Comparison of ENCODE assay signal across 27 cellular contexts in the genomic region with DNA sequence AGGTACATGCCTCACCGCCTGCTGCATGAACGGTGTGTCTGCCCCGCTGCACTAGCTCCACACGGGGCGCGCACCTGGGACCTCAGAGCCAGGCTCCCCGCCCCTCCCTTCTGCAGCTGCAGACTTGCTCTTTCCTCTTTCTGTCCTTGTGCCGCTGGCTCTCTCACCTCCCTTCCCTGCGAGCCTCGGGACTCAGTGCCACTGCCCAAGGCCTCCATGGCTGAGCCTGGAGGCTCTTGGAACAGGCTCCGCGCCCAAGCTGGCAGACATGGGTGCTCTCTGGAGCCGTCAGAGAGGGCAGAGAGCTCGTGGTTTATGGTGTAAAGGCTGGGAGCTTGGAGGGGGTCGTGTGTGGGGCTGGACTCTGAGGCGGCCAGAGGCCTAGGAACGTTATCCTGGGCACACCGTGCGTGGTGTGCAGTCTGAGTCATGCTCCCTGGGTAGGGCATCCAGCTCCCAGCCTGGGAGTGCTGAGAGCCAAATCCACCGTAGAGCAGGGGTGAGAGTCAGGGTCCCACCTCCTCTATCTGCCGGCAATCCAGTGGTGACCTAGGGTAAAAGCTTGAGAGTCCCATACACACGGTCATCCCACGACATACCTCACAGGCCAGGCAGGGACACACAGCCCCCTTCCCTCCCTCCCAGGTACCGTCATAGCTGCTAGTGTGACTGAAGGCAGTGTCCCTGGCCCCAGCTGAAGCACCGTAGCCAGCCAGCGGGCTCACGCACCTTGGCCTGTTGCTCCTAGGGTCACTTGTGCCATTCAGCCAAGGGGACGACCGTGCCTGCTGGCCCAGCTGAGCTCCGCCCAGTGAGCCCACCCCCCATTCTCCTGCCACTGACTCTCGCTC. TPM values are rescaled to one million over a fixed set of nuclear protein-coding genes. Genes with fewer than 3 reads are reported as not detected.
DNase-seq lines count a peak whose midpoint lies in the region; ATAC-seq and TF ChIP-seq lines count a peak whose summit lies in the region.
"Had no signal": no experiment of that assay in that cellular context is flagged by ENCODE, and none has a peak within 500 bp of the region (broad histone marks: within the 10 kb centered on the region; RNA-seq: fewer than 3 reads in every experiment).

No MANE protein-coding gene starts in this region.

- TF ChIP-seq CTCF in CD4-positive, alpha-beta T cell (IDR thresholded peaks at IDR 0.05) = no peak
- no peak for TF ChIP-seq CTCF in OCI-LY1 (IDR thresholded peaks at IDR 0.05; ENCODE audit: low read length)
- no peak for TF ChIP-seq CTCF in CD14-positive monocyte (IDR thresholded peaks at IDR 0.05)

- no peak overlapping the region for H4K8ac ChIP-seq in neuronal stem cell (ENCODE audit: low read depth, low read length)

- H2AK5ac ChIP-seq in neuronal stem cell (ENCODE audit: low read depth, low read length) = no peak overlapping the region

- no CpG with 5 or more reads among the region's 31 CpGs for WGBS in neuronal stem cell (ENCODE audit: extremely low coverage in 2 of 2, insufficient read length in 2 of 2, insufficient replicate concordance in 1 of 2), 2 donors

- H2AFZ ChIP-seq in OCI-LY1 (ENCODE audit: low read length) = no peak overlapping the region
- no peak overlapping the region for H2AFZ ChIP-seq in neuronal stem cell (ENCODE audit: low read length)
- H2AFZ ChIP-seq: hepatocyte had no signal

- H3K9me3 Mint-ChIP-seq in CD4-positive, alpha-beta T cell = no peaks in the 10 kb centered on the region
- peaks cover 0 to 3% (median 2%) of the 10 kb centered on the region in 7 donors for H3K9me3 Mint-ChIP-seq in CD14-positive monocyte
- H3K9me3 Mint-ChIP-seq: activated CD4-positive, alpha-beta memory T cell treated with anti-CD3 and anti-CD28 coated beads for 36 hours; activated naive CD4-positive, alpha-beta T cell treated with anti-CD3 and anti-CD28 coated beads, Interleukin-2, amount 10 ng/mL, durations not matched to agents 7 days and 5 days; T-cell had no signal

- H4K20me1 ChIP-seq in OCI-LY1 (ENCODE audit: insufficient read depth, low read length) = no peaks in the 10 kb centered on the region

- CTCF ChIA-PET in CD4-positive, alpha-beta T cell (lab: Charles Lee) = no interaction called here

- peak overlapping the region; percentile 61 for H2BK120ac ChIP-seq in neuronal stem cell (ENCODE audit: low read depth, low read length)

- peak overlapping the region; percentile 20 for H3K27ac Mint-ChIP-seq in CD4-positive, alpha-beta T cell
- peak overlapping the region in 2 of 7 donors; percentile 13 to 64 for H3K27ac Mint-ChIP-seq in CD14-positive monocyte
- H3K27ac Mint-ChIP-seq: activated CD4-positive, alpha-beta memory T cell treated with anti-CD3 and anti-CD28 coated beads for 36 hours; activated naive CD4-positive, alpha-beta T cell treated with anti-CD3 and anti-CD28 coated beads, Interleukin-2, amount 10 ng/mL, durations not matched to agents 7 days and 5 days; T-cell had no signal

- H3K27ac ChIP-seq in CD4-positive, alpha-beta T cell (ENCODE audit: low read depth, low read length) = no peak overlapping the region
- H3K27ac ChIP-seq in OCI-LY1 (ENCODE audit: low read depth, low read length, poor library complexity, severe bottlenecking) (no peak overlapping the region), cingulate gyrus (ENCODE audit: low read depth, low read length) (peak overlapping the region; percentile 10), neuronal stem cell (replicated peaks; ENCODE audit: low read length) (no peak overlapping the region)
- H3K27ac ChIP-seq: cardiac muscle cell, esophagus muscularis mucosa, hepatocyte, thoracic aorta had no signal

- H3K27me3 ChIP-seq in CD4-positive, alpha-beta T cell (ENCODE audit: control insufficient read depth, insufficient read depth, low read length) = no peaks in the 10 kb centered on the region
- H3K27me3 ChIP-seq in OCI-LY1 (ENCODE audit: insufficient read depth, low read length) (peaks cover 23% of the 10 kb centered on the region), neuronal stem cell (ENCODE audit: control insufficient read depth in 3 of 3, insufficient read depth in 3 of 3, low read depth in 1 of 3, low read length in 3 of 3) (peaks cover 0 to 3% (median 0%) of the 10 kb centered on the region in 3 experiments)
- H3K27me3 ChIP-seq: BE2C, cardiac muscle cell, hepatocyte had no signal

- H3K36me3 Mint-ChIP-seq in CD4-positive, alpha-beta T cell (ENCODE audit: low read depth) = peaks cover 12% of the 10 kb centered on the region
- H3K36me3 Mint-ChIP-seq in CD14-positive monocyte = peaks cover 13 to 27% of the 10 kb centered on the region in 2 donors

- H3K9me3 ChIP-seq in CD4-positive, alpha-beta T cell (ENCODE audit: control insufficient read depth, low read length) = no peaks in the 10 kb centered on the region
- no peaks in the 10 kb centered on the region for H3K9me3 ChIP-seq in OCI-LY1 (ENCODE audit: low read length)
- H3K9me3 ChIP-seq in neuronal stem cell (replicated peaks in 1 of 2; ENCODE audit: control insufficient read depth in 2 of 2, insufficient read depth in 1 of 2, low read depth in 1 of 2, low read length in 2 of 2) = peaks cover 0 to 1% of the 10 kb centered on the region in 2 donors
- H3K9me3 ChIP-seq: BE2C, esophagus muscularis mucosa, thoracic aorta had no signal

- H2BK5ac ChIP-seq in neuronal stem cell (ENCODE audit: low read length) = peak overlapping the region; percentile 75

- H3K9me2 ChIP-seq in OCI-LY1 (ENCODE audit: low read depth, low read length) = no peaks in the 10 kb centered on the region

- H3K14ac ChIP-seq in neuronal stem cell (ENCODE audit: low read length) = peak overlapping the region; percentile 38

- H2BK15ac ChIP-seq in neuronal stem cell (ENCODE audit: low read length) = no peak overlapping the region

- peaks cover 3% of the 10 kb centered on the region for H3K79me1 ChIP-seq in neuronal stem cell (ENCODE audit: low read depth, low read length)

- no peak for DNase-seq in CD4-positive, alpha-beta T cell
- DNase-seq in neuronal stem cell (ENCODE audit: low spot score) (no peak), CD14-positive monocyte (ENCODE audit: low spot score) (no peak), T-helper 9 cell (no peak)
- DNase-seq: activated CD4-positive, alpha-beta memory T cell treated with anti-CD3 and anti-CD28 coated beads for 36 hours; activated CD4-positive, CD25-positive, alpha-beta regulatory T cell treated with anti-CD3 and anti-CD28 coated beads, Interleukin-2, amount 50 U/mL, for 72 hours; activated CD8-positive, alpha-beta memory T cell treated with anti-CD3 and anti-CD28 coated beads, Interleukin-2, amount 50 U/mL, for 4 hours; activated naive CD4-positive, alpha-beta T cell treated with anti-CD3 and anti-CD28 coated beads, Interleukin-2, amount 10 ng/mL, durations not matched to agents 7 days and 5 days; BE2C; COR-L47; cortex of kidney; DMS79 treated with DMSO at 0.1 percent for 48 hours; HCEC 1CT; NCI-H2029 treated with DMSO at 0.1 percent for 48 hours; occipital lobe; RPMI8226; stimulated activated naive CD4-positive, alpha-beta T cell treated with Interleukin-2 at 50 U/mL for 16 hours; T-cell had no signal

- no peak overlapping the region for H3K18ac ChIP-seq in neuronal stem cell (ENCODE audit: low read length)

- ATAC-seq in CD4-positive, alpha-beta T cell (ENCODE audit: poor library complexity) = no peak
- ATAC-seq in HG03565 (IDR thresholded peaks at IDR 0.05; ENCODE audit: unreplicated experiment) = no peak
- ATAC-seq in GM19328 (IDR thresholded peaks at IDR 0.05; ENCODE audit: unreplicated experiment) = no peak
- ATAC-seq: T-cell had no signal

- POLR2A ChIA-PET in CD4-positive, alpha-beta T cell (lab: Charles Lee) = no interaction called here

- H3K9ac ChIP-seq in OCI-LY1 (ENCODE audit: low read length) = no peak overlapping the region
- H3K9ac ChIP-seq in neuronal stem cell (ENCODE audit: low read depth, low read length, poor library complexity) = peak overlapping the region; percentile 4

- no peaks in the 10 kb centered on the region for H3F3A ChIP-seq in OCI-LY1 (ENCODE audit: insufficient read depth, low read length)

- H3K36me3 ChIP-seq in OCI-LY1 (ENCODE audit: insufficient read depth, low read length) = peaks cover 9% of the 10 kb centered on the region; the same call in 1 of the 2 replicates
- peaks cover 32 to 49% of the 10 kb centered on the region in 2 donors for H3K36me3 ChIP-seq in neuronal stem cell (replicated peaks in 1 of 2; ENCODE audit: control insufficient read depth in 2 of 2, insufficient read depth in 2 of 2, low read length in 2 of 2)

- no peaks in the 10 kb centered on the region for H3K79me2 ChIP-seq in OCI-LY1 (ENCODE audit: insufficient read depth, low read length)
- H3K79me2 ChIP-seq: hepatocyte had no signal

- peaks cover 5% of the 10 kb centered on the region for H3K27me3 Mint-ChIP-seq in CD4-positive, alpha-beta T cell
- peaks cover 18 to 30% (median 25%) of the 10 kb centered on the region in 3 donors for H3K27me3 Mint-ChIP-seq in CD14-positive monocyte (ENCODE audit: low read depth in 3 of 3)

- H2BK12ac ChIP-seq in neuronal stem cell (ENCODE audit: low read length) = peak overlapping the region; percentile 58

- H3K4me3 ChIP-seq in OCI-LY1 (ENCODE audit: low read depth, low read length, poor library complexity, severe bottlenecking) = no peak overlapping the region
- H3K4me3 ChIP-seq in neuronal stem cell (ENCODE audit: low read length in 2 of 2) = no peak overlapping the region
- H3K4me3 ChIP-seq: cardiac muscle cell, esophagus muscularis mucosa, hepatocyte, thoracic aorta had no signal

- peaks cover 22% of the 10 kb centered on the region for H3K4me1 Mint-ChIP-seq in CD4-positive, alpha-beta T cell (ENCODE audit: low read depth)
- H3K4me1 Mint-ChIP-seq in CD14-positive monocyte = peaks cover 14% of the 10 kb centered on the region

- H3K4me1 ChIP-seq in OCI-LY1 (ENCODE audit: insufficient read depth, low read length, severe bottlenecking) (peaks cover 25% of the 10 kb centered on the region), neuronal stem cell (ENCODE audit: control insufficient read depth in 2 of 2, insufficient read depth in 1 of 2, low read depth in 1 of 2, low read length in 2 of 2) (peaks cover 0 to 13% of the 10 kb centered on the region in 2 donors)

- H4K91ac ChIP-seq in neuronal stem cell (ENCODE audit: low read depth, low read length, poor library complexity) = no peak overlapping the region

- intact Hi-C loops in CD4-positive, alpha-beta T cell (cut with DNase I, micrococcal nuclease) = loop anchor here in 1 of 2 experiments (10.0 kb wide), 1 partner anchor 59 kb away; the partner anchor contains the start of gene CIZ1
- intact Hi-C loops in CD14-positive monocyte (cut with micrococcal nuclease) = no loop called here

- H3K23ac ChIP-seq in neuronal stem cell (ENCODE audit: low read depth, low read length, poor library complexity) = peak overlapping the region; percentile 89

- H3K4me2 ChIP-seq in OCI-LY1 (ENCODE audit: low read length) (peak overlapping the region; percentile 24; the same call in 1 of the 2 replicates), neuronal stem cell (ENCODE audit: insufficient read depth, low read length, poor library complexity, severe bottlenecking) (no peak overlapping the region)
- H3K4me2 ChIP-seq: hepatocyte had no signal

- peak overlapping the region; percentile 20 for H3K4me3 Mint-ChIP-seq in CD4-positive, alpha-beta T cell
- no peak overlapping the region for H3K4me3 Mint-ChIP-seq in CD14-positive monocyte
- H3K4me3 Mint-ChIP-seq: activated CD4-positive, alpha-beta memory T cell treated with anti-CD3 and anti-CD28 coated beads for 36 hours; activated naive CD4-positive, alpha-beta T cell treated with anti-CD3 and anti-CD28 coated beads, Interleukin-2, amount 10 ng/mL, durations not matched to agents 7 days and 5 days had no signal

- H3K4ac ChIP-seq in neuronal stem cell (ENCODE audit: low read length) = no peak overlapping the region

RNA-seq across cellular contexts. Expression of gene GOLGA2, which starts 22.4 kb away (rescaled TPM):
- 10 to 100 TPM; 44.3 to 48.3 TPM for total RNA-seq in CD4-positive, alpha-beta T cell
- 29.3 TPM for polyA plus RNA-seq in neuronal stem cell (2013, experiment 1 of 2)
- polyA plus RNA-seq in neuronal stem cell (2013, experiment 2 of 2) = 30.6 TPM
- 1 to 10 TPM; 2.9 to 4.6 TPM for polyA plus RNA-seq in CD14-positive monocyte

RNA-seq across cellular contexts. Expression of gene SWI5, which starts 22.7 kb away (rescaled TPM):
- total RNA-seq in CD4-positive, alpha-beta T cell = 1 to 10 TPM; 3.0 to 4.1 TPM
- 21.5 TPM for polyA plus RNA-seq in neuronal stem cell (2013, experiment 1 of 2)
- polyA plus RNA-seq in neuronal stem cell (2013, experiment 2 of 2) = 21.5 TPM
- polyA plus RNA-seq in CD14-positive monocyte = 10 to 100 TPM; 14.4 to 16.2 TPM

RNA-seq across cellular contexts. Expression of gene DNM1, which starts 50.2 kb away (rescaled TPM):
- total RNA-seq in CD4-positive, alpha-beta T cell = 1 to 10 TPM; 1.8 to 2.5 TPM
- 46.5 TPM for polyA plus RNA-seq in neuronal stem cell (2013, experiment 1 of 2)
- polyA plus RNA-seq in neuronal stem cell (2013, experiment 2 of 2) = 48.3 TPM
- polyA plus RNA-seq in CD14-positive monocyte = under 1 TPM; 0.05 to 0.56 TPM
- total RNA-seq: myocyte had no signal
